Comparison of ENCODE assay signal across 1 cellular context in the genomic region with DNA sequence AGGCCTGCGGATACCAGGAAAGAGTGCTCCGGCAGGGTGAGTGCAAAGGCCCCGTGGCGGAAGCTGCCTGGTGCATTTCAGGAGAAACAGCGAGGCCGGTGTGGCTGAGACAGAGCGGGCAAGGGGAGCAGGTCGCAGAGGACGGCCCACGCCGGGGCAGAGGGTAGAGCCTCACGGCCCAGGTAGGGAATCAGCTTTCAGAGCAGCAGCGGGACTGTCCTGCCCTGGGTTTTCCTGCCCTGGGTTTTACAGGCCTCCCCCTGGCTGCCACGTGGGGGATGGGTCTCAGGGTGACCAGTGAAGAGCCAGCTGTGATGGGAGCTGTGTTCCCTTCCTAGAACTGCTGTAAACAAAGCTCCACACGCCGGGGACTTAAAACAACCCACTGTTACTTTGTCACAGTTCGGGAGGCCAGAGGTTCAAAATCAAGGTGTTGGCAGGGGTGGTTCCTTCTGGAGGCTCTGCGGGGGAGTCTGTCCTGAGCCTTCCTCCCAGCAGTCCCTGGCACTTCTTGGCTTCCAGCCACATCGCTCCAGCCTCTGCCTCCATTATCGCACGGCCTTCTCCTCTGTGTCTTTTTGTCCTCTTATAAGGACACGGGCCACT.
TF ChIP-seq lines count a peak whose summit lies in the region.

No MANE protein-coding gene starts in this region.

TF ChIP-seq in GM23338, 12 proteins besides CTCF, POLR2A, EP300 and RAD21 (continued from another document):
- TF ChIP-seq ZNF462 (CRISPR knock-in tag; IDR thresholded peaks at IDR 0.05) (no peak), ETS1 (IDR thresholded peaks at IDR 0.05) (no peak), REST (IDR thresholded peaks at IDR 0.05; ENCODE audit: unreplicated experiment) (no peak), ZNF114 (CRISPR knock-in tag; IDR thresholded peaks at IDR 0.05) (no peak), EZH2phosphoT487 (IDR thresholded peaks at IDR 0.05; ENCODE audit: unreplicated experiment) (no peak)
